ENCODE assay signal across 13 cellular contexts in genomic region chr1:111221276-111221632, GRCh38. TPM values are rescaled to one million over a fixed set of nuclear protein-coding genes. Genes with fewer than 3 reads are reported as not detected.
DNase-seq lines count a peak whose midpoint lies in the region; ATAC-seq and TF ChIP-seq lines count a peak whose summit lies in the region.
"Had no signal": no experiment of that assay in that cellular context is flagged by ENCODE, and none has a peak within 500 bp of the region (broad histone marks: within the 10 kb centered on the region; RNA-seq: fewer than 3 reads in every experiment).

No MANE protein-coding gene starts in this region.

- H3K27ac Mint-ChIP-seq in activated CD4-positive, alpha-beta memory T cell treated with anti-CD3 and anti-CD28 coated beads for 36 hours, result peak overlapping the region; percentile 95
- peak overlapping the region; percentile 85 to 100 (median 97) for H3K27ac Mint-ChIP-seq in naive thymus-derived CD4-positive, alpha-beta T cell

- no peaks in the 10 kb centered on the region for H3K36me3 Mint-ChIP-seq in activated CD4-positive, alpha-beta memory T cell treated with anti-CD3 and anti-CD28 coated beads for 36 hours
- peaks cover 0 to 16% (median 0%) of the 10 kb centered on the region in 5 donors for H3K36me3 Mint-ChIP-seq in naive thymus-derived CD4-positive, alpha-beta T cell

- CTCF ChIA-PET in activated CD4-positive, alpha-beta memory T cell treated with anti-CD3 and anti-CD28 coated beads for 36 hours (lab: Charles Lee), result interaction anchor here (1.2 to 12.9 kb wide), 4 partner anchors 20 to 286 kb away, joined by 3 to 169 read pairs (median 74); partner anchors contain the start of gene DENND2D
- CTCF ChIA-PET in naive thymus-derived CD4-positive, alpha-beta T cell (lab: Charles Lee), result interaction anchor here (0.6 to 17.6 kb wide), 7 partner anchors 8 to 190 kb away, joined by 3 to 341 read pairs (median 5); partner anchors contain the start of gene DENND2D

- H3K4me3 ChIP-seq in DOHH2 (ENCODE audit: low read length), result peak overlapping the region; percentile 66
- no peak overlapping the region for H3K4me3 ChIP-seq in KMS-11 (IDR thresholded peaks at IDR 0.05; ENCODE audit: insufficient read depth, low read depth, low read length)
- peak overlapping the region; percentile 55 for H3K4me3 ChIP-seq in naive thymus-derived CD4-positive, alpha-beta T cell (ENCODE audit: low read length)
- H3K4me3 ChIP-seq: ascending aorta, upper lobe of right lung had no signal

- H3K4me2 ChIP-seq in DOHH2 (ENCODE audit: low read length) (peak overlapping the region; percentile 87), KMS-11 (peak overlapping the region; percentile 48; the same call in 1 of the 2 replicates)

- H3K36me3 ChIP-seq in DOHH2 (ENCODE audit: control insufficient read depth, low read length) (peaks cover 19% of the 10 kb centered on the region), KMS-11 (ENCODE audit: insufficient read depth) (no peaks in the 10 kb centered on the region)
- no peaks in the 10 kb centered on the region for H3K36me3 ChIP-seq in naive thymus-derived CD4-positive, alpha-beta T cell (ENCODE audit: control insufficient read depth in 2 of 3, insufficient read depth in 3 of 3, low read length in 3 of 3)
- H3K36me3 ChIP-seq: ascending aorta, upper lobe of right lung had no signal

- H3K4me1 ChIP-seq in DOHH2 (ENCODE audit: control insufficient read depth, low read length) (peaks cover 87% of the 10 kb centered on the region), KMS-11 (ENCODE audit: low read depth, poor library complexity, severe bottlenecking) (peaks cover 49% of the 10 kb centered on the region)
- peaks cover 93 to 94% of the 10 kb centered on the region in 2 donors for H3K4me1 ChIP-seq in naive thymus-derived CD4-positive, alpha-beta T cell (ENCODE audit: control insufficient read depth in 2 of 2, insufficient read depth in 2 of 2, low read length in 2 of 2)

- H3K27me3 ChIP-seq in DOHH2 (ENCODE audit: control insufficient read depth, low read length) (no peaks in the 10 kb centered on the region), KMS-11 (ENCODE audit: insufficient read depth, low read depth) (no peaks in the 10 kb centered on the region)
- H3K27me3 ChIP-seq in naive thymus-derived CD4-positive, alpha-beta T cell (ENCODE audit: control insufficient read depth in 2 of 2, insufficient read depth in 2 of 2, low read length in 2 of 2), result no peaks in the 10 kb centered on the region
- H3K27me3 ChIP-seq: ascending aorta, upper lobe of right lung had no signal

- DNase-seq in activated CD4-positive, alpha-beta memory T cell treated with anti-CD3 and anti-CD28 coated beads for 36 hours, result no peak
- DNase-seq in naive thymus-derived CD4-positive, alpha-beta T cell, result no peak
- DNase-seq in sciatic nerve (ENCODE audit: low spot score) (no peak), cardiac septum (ENCODE audit: low spot score) (no peak), KG1 (lab: John Stamatoyannopoulos, UW) (no peak)
- DNase-seq: COR-L47, NCI-H1694, upper lobe of right lung had no signal

- intact Hi-C loops in activated CD4-positive, alpha-beta memory T cell treated with anti-CD3 and anti-CD28 coated beads for 36 hours (cut with micrococcal nuclease), result loop anchor here (5.0 kb wide), 3 partner anchors 34 to 396 kb away; partner anchors contain the start of gene RAP1A
- intact Hi-C loops in naive thymus-derived CD4-positive, alpha-beta T cell (cut with micrococcal nuclease), result loop anchor here (1.0 to 10.0 kb wide), 8 partner anchors 17 to 439 kb away; partner anchors contain the start of genes C1orf162 (in 1 of the 2), CEPT1 (in 1 of the 2), DENND2D (in 1 of the 2) and DRAM2 (in 1 of the 2)
- intact Hi-C loops in sciatic nerve (cut with DNase I), result loop anchor here (5.0 kb wide), 1 partner anchor 181 kb away; no protein-coding TSS in a partner anchor
- intact Hi-C loops in cardiac septum (cut with DNase I), result loop anchor here (10.0 kb wide), 2 partner anchors 434 to 544 kb away; no protein-coding TSS in a partner anchor

- H3F3A ChIP-seq in DOHH2 (ENCODE audit: control insufficient read depth, insufficient read depth), result peaks cover 56% of the 10 kb centered on the region

- no peak overlapping the region for H3K9ac ChIP-seq in KMS-11

- H3K4me3 Mint-ChIP-seq in activated CD4-positive, alpha-beta memory T cell treated with anti-CD3 and anti-CD28 coated beads for 36 hours, result peak overlapping the region; percentile 35
- peak overlapping the region; percentile 77 to 92 (median 84) for H3K4me3 Mint-ChIP-seq in naive thymus-derived CD4-positive, alpha-beta T cell
- H3K4me3 Mint-ChIP-seq: neural crest cell had no signal

- peak overlapping the region; percentile 31; the same call in 1 of the 2 replicates for H2AFZ ChIP-seq in KMS-11 (ENCODE audit: low read depth)

- peaks cover 91% of the 10 kb centered on the region for H3K4me1 Mint-ChIP-seq in activated CD4-positive, alpha-beta memory T cell treated with anti-CD3 and anti-CD28 coated beads for 36 hours (ENCODE audit: low read depth)
- H3K4me1 Mint-ChIP-seq in naive thymus-derived CD4-positive, alpha-beta T cell, result peaks cover 79 to 100% (median 97%) of the 10 kb centered on the region in 7 donors

- H3K9me2 ChIP-seq in DOHH2 (replicated peaks; ENCODE audit: control insufficient read depth, low read length), result no peaks in the 10 kb centered on the region

- POLR2A ChIA-PET in activated CD4-positive, alpha-beta memory T cell treated with anti-CD3 and anti-CD28 coated beads for 36 hours (lab: Charles Lee), result interaction anchor here (0.6 to 8.8 kb wide), 7 partner anchors 23 to 371 kb away, joined by 3 to 256 read pairs (median 3); partner anchors contain the start of gene DENND2D
- POLR2A ChIA-PET in naive thymus-derived CD4-positive, alpha-beta T cell (lab: Charles Lee), result interaction anchor here (0.8 to 18.8 kb wide), 9 partner anchors 10 to 227 kb away, joined by 3 to 1128 read pairs (median 7); partner anchors contain the start of genes CEPT1, DENND2D and DRAM2

- H3K27ac ChIP-seq in DOHH2 (ENCODE audit: low read depth, low read length) (peak overlapping the region; percentile 98), KMS-11 (no peak overlapping the region)
- H3K27ac ChIP-seq in naive thymus-derived CD4-positive, alpha-beta T cell (ENCODE audit: low read depth, low read length), result peak overlapping the region; percentile 77
- H3K27ac ChIP-seq: ascending aorta, upper lobe of right lung had no signal

- no peaks in the 10 kb centered on the region for H4K20me1 ChIP-seq in DOHH2 (ENCODE audit: control insufficient read depth, insufficient read depth, low read depth, low read length)
- H4K20me1 ChIP-seq in KMS-11 (ENCODE audit: insufficient read depth), result no peaks in the 10 kb centered on the region

- H3K27me3 Mint-ChIP-seq in activated CD4-positive, alpha-beta memory T cell treated with anti-CD3 and anti-CD28 coated beads for 36 hours, result no peaks in the 10 kb centered on the region
- H3K27me3 Mint-ChIP-seq in naive thymus-derived CD4-positive, alpha-beta T cell, result no peaks in the 10 kb centered on the region

- ATAC-seq in naive thymus-derived CD4-positive, alpha-beta T cell, result no peak
- ATAC-seq in sciatic nerve (no peak), GM18519 (IDR thresholded peaks at IDR 0.05; ENCODE audit: low FRiP score, unreplicated experiment) (no peak)

- TF ChIP-seq CTCF in DOHH2 (IDR thresholded peaks at IDR 0.05; ENCODE audit: low read depth, low read length, poor library complexity, severe bottlenecking) (no peak), KMS-11 (conservative IDR thresholded peaks at IDR 0.05; ENCODE audit: low read depth, low read length) (no peak)

- no peaks in the 10 kb centered on the region for H3K79me2 ChIP-seq in DOHH2 (ENCODE audit: control insufficient read depth, low read length)
- no peaks in the 10 kb centered on the region for H3K79me2 ChIP-seq in KMS-11 (ENCODE audit: insufficient read depth, low read depth)

- no peaks in the 10 kb centered on the region for H3K9me3 Mint-ChIP-seq in activated CD4-positive, alpha-beta memory T cell treated with anti-CD3 and anti-CD28 coated beads for 36 hours
- peaks cover 0 to 13% (median 0%) of the 10 kb centered on the region in 11 donors for H3K9me3 Mint-ChIP-seq in naive thymus-derived CD4-positive, alpha-beta T cell

- no peaks in the 10 kb centered on the region for H3K9me3 ChIP-seq in DOHH2 (ENCODE audit: control insufficient read depth, insufficient read depth, low read length)
- no peaks in the 10 kb centered on the region for H3K9me3 ChIP-seq in naive thymus-derived CD4-positive, alpha-beta T cell (ENCODE audit: control insufficient read depth in 2 of 3, low read length in 3 of 3)
- H3K9me3 ChIP-seq: ascending aorta, upper lobe of right lung had no signal

RNA-seq across cellular contexts. Expression of gene CHI3L2, which starts 6.3 kb away (rescaled TPM):
- 1 to 10 TPM; 2.2 to 2.8 TPM for total RNA-seq in activated CD4-positive, alpha-beta memory T cell treated with anti-CD3 and anti-CD28 coated beads for 36 hours
- 10 to 100 TPM in 3 of 5 experiments, 1 to 10 TPM in 2; 7.0 to 38.0 (median 18.8) TPM for total RNA-seq in naive thymus-derived CD4-positive, alpha-beta T cell
- polyA plus RNA-seq in naive thymus-derived CD4-positive, alpha-beta T cell, result 100 to 1,000 TPM; 126 to 136 TPM
- total RNA-seq in sciatic nerve (3.3 TPM), cardiac septum (0.57 TPM)
- total RNA-seq: neural crest cell had no signal

RNA-seq across cellular contexts. Expression of gene DENND2D, which starts 20.8 kb away (rescaled TPM):
- total RNA-seq in activated CD4-positive, alpha-beta memory T cell treated with anti-CD3 and anti-CD28 coated beads for 36 hours, result 100 to 1,000 TPM; 156 to 157 TPM
- 100 to 1,000 TPM; 122 to 328 (median 288) TPM for total RNA-seq in naive thymus-derived CD4-positive, alpha-beta T cell
- polyA plus RNA-seq in naive thymus-derived CD4-positive, alpha-beta T cell, result 100 to 1,000 TPM; 192 to 421 TPM
- total RNA-seq in sciatic nerve (14.6 TPM), cardiac septum (1.6 TPM)
- total RNA-seq: neural crest cell had no signal
